In the genomic region with DNA sequence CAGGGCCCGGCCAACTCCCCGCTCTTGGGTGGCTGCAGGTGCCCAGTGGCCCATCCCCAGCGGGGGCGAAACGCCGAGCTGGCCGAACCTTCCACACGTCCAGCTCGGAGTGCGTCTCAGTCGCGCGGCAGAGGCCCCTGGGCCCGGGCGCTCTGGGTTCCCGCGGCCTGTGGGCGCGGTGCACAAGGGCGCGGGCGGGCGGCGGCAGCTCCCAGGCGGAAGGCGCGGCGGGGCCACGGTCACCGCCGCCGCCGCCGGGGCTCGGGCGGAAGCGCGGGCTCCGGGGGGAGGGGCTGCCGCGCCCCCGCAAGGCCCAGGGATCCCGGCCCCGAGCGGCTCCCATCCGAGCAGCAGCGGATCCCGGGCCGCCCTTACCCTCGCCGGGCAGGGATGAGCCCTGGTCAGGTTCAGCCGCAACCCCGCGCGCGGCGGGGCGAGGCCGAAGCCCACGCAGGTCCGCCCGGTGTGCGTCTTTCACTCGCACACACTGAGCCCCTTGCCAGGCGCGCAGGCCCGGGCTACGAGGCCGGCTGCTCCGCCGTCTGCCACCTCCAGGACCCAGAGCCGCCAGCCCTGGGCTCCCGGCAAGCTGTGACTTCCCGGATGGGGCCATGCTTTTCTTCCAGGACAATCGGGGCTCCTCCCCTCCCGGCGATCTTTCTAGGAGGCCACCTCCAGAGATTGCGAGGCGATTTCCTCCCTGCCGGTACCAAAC, we compare ENCODE assay signal across 8 cellular contexts. TPM values are rescaled to one million over a fixed set of nuclear protein-coding genes. Genes with fewer than 3 reads are reported as not detected.
A peak's percentile ranks its signal among the peaks of the same experiment; 100 is the strongest.
DNase-seq lines count a peak whose midpoint lies in the region; ATAC-seq and TF ChIP-seq lines count a peak whose summit lies in the region.

No MANE protein-coding gene starts in this region.

- peak overlapping the region in 3 of 6 donors; percentile 31 to 81 (median 77) for H3K27ac Mint-ChIP-seq in immature natural killer cell

- H3K4me3 Mint-ChIP-seq in immature natural killer cell: peak overlapping the region; percentile 83 to 94 (median 92)

- ATAC-seq in HG02642 (IDR thresholded peaks at IDR 0.05; ENCODE audit: poor library complexity, unreplicated experiment): peak; percentile 63

- peaks cover 19 to 32% of the 10 kb centered on the region in 2 donors for H3K4me1 Mint-ChIP-seq in immature natural killer cell

- H3K36me3 Mint-ChIP-seq in immature natural killer cell: no peaks in the 10 kb centered on the region

- peaks cover 4 to 19% (median 15%) of the 10 kb centered on the region in 3 donors for H3K27me3 Mint-ChIP-seq in immature natural killer cell (ENCODE audit: low read depth in 3 of 3)

- DNase-seq in NCI-H524 (lab: John Stamatoyannopoulos, UW): peak; percentile 45 to 74
- no peak for DNase-seq in NCI-H524 treated with DMSO at 0.1 percent for 48 hours (lab: John Stamatoyannopoulos, UW)
- peak; percentile 48 for DNase-seq in NCI-H146 treated with DMSO at 0.1 percent for 48 hours (lab: John Stamatoyannopoulos, UW; ENCODE audit: unreplicated experiment)
- peak; percentile 56 to 70 for DNase-seq in cardiac fibroblast (ENCODE audit: low read depth in 2 of 2)
- peak; percentile 32 to 44 (median 38) for DNase-seq in immature natural killer cell

- H3K27ac ChIP-seq in VCaP: peak overlapping the region; percentile 92
- H3K27ac ChIP-seq in skin epidermis: peak overlapping the region; percentile 5 to 98 (median 89)

- no peaks in the 10 kb centered on the region for H3K9me3 Mint-ChIP-seq in immature natural killer cell

- H3K4me3 ChIP-seq in cardiac fibroblast (replicated peaks in 1 of 2; ENCODE audit: low read depth in 2 of 2, low read length in 2 of 2) (peak overlapping the region; percentile 71), skin epidermis (peak overlapping the region; percentile 50 to 88 (median 80))

- TF ChIP-seq CTCF in VCaP (conservative IDR thresholded peaks at IDR 0.05) (no peak), cardiac fibroblast (IDR thresholded peaks at IDR 0.05; ENCODE audit: low read depth, low read length) (peak; percentile 11)

RNA-seq across cellular contexts. Expression of gene CCDC54, which starts 54.2 kb away (rescaled TPM):
- polyA plus RNA-seq in immature natural killer cell: under 1 TPM in 1 of 3 donors, not detected in 2; 0.32 TPM
